Comparison of ENCODE assay signal across 1 cellular context in genomic region chr11:94511932-94512781, GRCh38.
TF ChIP-seq lines count a peak whose summit lies in the region.

Gene C11orf97, plus strand, starts transcription at chr11:94512461. Its CDS starts 68 bp downstream, at chr11:94512529.

TF ChIP-seq in H1, 55 proteins besides CTCF, POLR2A, EP300 and RAD21 (continued from another document):
- peak; percentile 55; the same call in 1 of the 2 replicates for TF ChIP-seq TBP (IDR thresholded peaks at IDR 0.05; ENCODE audit: low read depth, low read length)
- no peak for TF ChIP-seq SIX5 (IDR thresholded peaks at IDR 0.05; ENCODE audit: low read depth, low read length)
- peak; percentile 97 to 98 for TF ChIP-seq SIN3A (conservative IDR thresholded peaks at IDR 0.05 in 1 of 2, IDR thresholded peaks at IDR 0.05 in 1 of 2; ENCODE audit: low read depth in 1 of 2, low read length in 2 of 2)
- TF ChIP-seq SAP30 (IDR thresholded peaks at IDR 0.05; ENCODE audit: insufficient read depth, insufficient replicate concordance, low read length), result peak; percentile 93
- peak; percentile 48; the same call in 1 of the 2 replicates for TF ChIP-seq MAX (IDR thresholded peaks at IDR 0.05)
